7 cellular contexts compared by ENCODE assay signal in the genomic region with DNA sequence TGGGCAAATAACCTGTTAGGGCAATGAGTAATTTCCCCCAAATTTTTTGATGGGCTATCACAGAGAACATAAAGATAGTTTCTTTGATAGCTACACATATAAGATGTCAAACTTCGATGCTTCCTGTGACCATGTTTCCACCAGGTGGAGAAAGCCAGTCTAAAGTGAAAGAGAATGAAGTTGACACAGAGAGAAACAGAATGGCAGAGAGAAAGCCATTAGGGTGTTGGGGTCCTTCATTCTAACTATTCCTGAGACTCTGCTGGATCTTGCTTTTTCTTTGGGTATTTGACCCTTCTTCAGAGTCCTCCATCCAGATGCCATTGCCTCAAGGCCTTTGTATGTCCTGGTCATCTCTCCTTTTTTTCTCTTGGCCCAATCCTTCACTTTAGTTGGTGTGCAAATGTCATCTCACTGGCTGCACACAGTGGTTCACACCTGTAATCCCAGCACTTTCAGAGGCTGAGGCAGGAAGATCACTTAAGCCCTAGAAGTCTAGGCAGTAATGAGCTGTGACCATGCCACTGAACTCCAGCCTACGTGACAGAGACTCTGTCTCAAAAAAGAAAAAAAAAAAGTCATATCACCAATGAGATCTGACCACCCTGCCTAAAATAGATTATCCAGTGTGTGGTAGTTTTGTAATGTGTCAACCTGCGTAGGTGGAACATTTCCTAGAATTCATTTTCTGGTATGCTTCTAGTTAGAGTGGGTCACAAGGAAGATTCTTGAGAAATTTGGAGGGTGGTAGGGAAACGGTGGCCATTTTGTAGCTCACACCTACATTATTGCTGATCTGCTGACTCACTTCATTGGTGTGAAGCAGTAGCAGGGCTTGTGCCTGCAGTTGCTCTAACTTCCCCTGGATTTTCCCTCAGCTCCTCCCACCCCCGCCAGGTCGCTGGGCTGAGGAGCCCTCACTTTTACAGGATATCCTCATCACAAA. TPM values are rescaled to one million over a fixed set of nuclear protein-coding genes. Genes with fewer than 3 reads are reported as not detected.
DNase-seq lines count a peak whose midpoint lies in the region; ATAC-seq lines count a peak whose summit lies in the region.

No MANE protein-coding gene starts in this region.

- H3K4me1 Mint-ChIP-seq in activated T-cell treated with anti-CD3 and anti-CD28 coated beads, Interleukin-2, amount 50 U/mL, for 4 hours (ENCODE audit: low read depth) = peaks cover 64% of the 10 kb centered on the region

- peak; percentile 28 for DNase-seq in activated T-cell treated with anti-CD3 and anti-CD28 coated beads, Interleukin-2, amount 50 U/mL, for 4 hours
- DNase-seq in stimulated activated CD8-positive, alpha-beta memory T cell treated with anti-CD3 and anti-CD28 coated beads, Interleukin-4, amount 100 ng/mL, for 24 hours (ENCODE audit: low read depth) = peak; percentile 47
- DNase-seq in OCI-M2 (lab: John Stamatoyannopoulos, UW; ENCODE audit: unreplicated experiment) (no peak), germinal center (ENCODE audit: low spot score) (no peak), retina (no peak)

- peaks cover 6% of the 10 kb centered on the region for H3K36me3 Mint-ChIP-seq in activated T-cell treated with anti-CD3 and anti-CD28 coated beads, Interleukin-2, amount 50 U/mL, for 4 hours (ENCODE audit: insufficient read depth)

- ATAC-seq in GM19397 (IDR thresholded peaks at IDR 0.05; ENCODE audit: unreplicated experiment) = peak; percentile 52
- peak; percentile 77 for ATAC-seq in HG03095 (IDR thresholded peaks at IDR 0.05; ENCODE audit: unreplicated experiment)
- ATAC-seq in activated T-cell treated with anti-CD3 and anti-CD28 coated beads, Interleukin-2, amount 50 U/mL, for 4 hours = peak; percentile 88 to 92

- peak overlapping the region; percentile 53 for H3K4me3 Mint-ChIP-seq in activated T-cell treated with anti-CD3 and anti-CD28 coated beads, Interleukin-2, amount 50 U/mL, for 4 hours

- no peaks in the 10 kb centered on the region for H3K27me3 Mint-ChIP-seq in activated T-cell treated with anti-CD3 and anti-CD28 coated beads, Interleukin-2, amount 50 U/mL, for 4 hours (ENCODE audit: low read depth)

- H3K9me3 Mint-ChIP-seq in activated T-cell treated with anti-CD3 and anti-CD28 coated beads, Interleukin-2, amount 50 U/mL, for 4 hours = peaks cover 8% of the 10 kb centered on the region

RNA-seq across cellular contexts. Expression of gene KIF2A, which starts 20.8 kb away (rescaled TPM):
- 100 to 1,000 TPM; 103 to 125 (median 125) TPM for total RNA-seq in activated T-cell treated with anti-CD3 and anti-CD28 coated beads, Interleukin-2, amount 50 U/mL, for 4 hours

Comparison
In these comparisons a context has a peak if more than half of its experiments do, and no peak if none do; other contexts are left out.
1. DNase-seq: peak in activated T-cell treated with anti-CD3 and anti-CD28 coated beads, Interleukin-2, amount 50 U/mL, for 4 hours (single experiment) and stimulated activated CD8-positive, alpha-beta memory T cell treated with anti-CD3 and anti-CD28 coated beads, Interleukin-4, amount 100 ng/mL, for 24 hours (single experiment); none in OCI-M2 (single experiment), germinal center (single experiment) and retina (single experiment).
2. Peak in every context shown above with its lines, with median percentiles within 50 percentile points of each other: ATAC-seq.